ENCODE assay signal across 8 cellular contexts in the genomic region with DNA sequence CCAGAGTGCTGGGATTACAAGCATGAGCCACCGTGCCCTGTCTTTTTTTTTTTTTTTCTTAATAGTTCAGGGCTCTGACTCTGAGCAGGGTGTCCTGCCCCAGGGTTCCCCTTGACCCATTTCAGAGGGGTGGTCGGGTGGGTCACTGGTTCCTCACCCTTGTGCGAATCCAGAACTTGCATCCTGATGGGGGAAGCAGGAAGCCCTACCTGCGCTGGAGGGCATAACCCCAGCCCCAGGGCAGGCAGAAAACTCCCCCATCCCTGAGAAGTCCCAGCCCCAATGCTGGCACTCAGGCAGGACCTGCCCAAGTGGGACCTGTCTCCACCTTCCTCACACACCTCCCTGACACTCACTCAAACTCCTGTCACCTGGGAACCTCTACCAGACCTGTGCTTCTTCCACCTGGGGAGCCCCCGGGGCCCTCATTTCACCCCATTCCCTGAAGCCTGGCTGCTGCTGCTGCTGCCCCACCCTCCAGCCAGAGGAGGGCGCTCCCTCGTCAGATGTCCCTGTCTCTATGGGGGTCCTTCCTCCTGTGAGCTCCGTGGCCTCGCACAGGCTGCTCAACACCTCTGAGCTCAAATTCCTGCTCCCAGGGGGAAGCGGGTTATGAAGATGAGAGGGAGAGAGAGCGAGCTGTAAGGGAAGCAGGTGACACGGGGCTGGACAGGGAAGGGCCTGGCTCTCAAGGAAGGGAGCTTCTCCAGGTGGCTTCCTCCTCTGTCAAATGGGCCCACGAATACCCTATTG. TPM values are rescaled to one million over a fixed set of nuclear protein-coding genes. Genes with fewer than 3 reads are reported as not detected.
DNase-seq lines count a peak whose midpoint lies in the region; ATAC-seq and TF ChIP-seq lines count a peak whose summit lies in the region.

No MANE protein-coding gene starts in this region.

- CTCF ChIA-PET in activated CD4-positive, alpha-beta memory T cell treated with anti-CD3 and anti-CD28 coated beads, Interleukin-2, amount 10 ng/mL, durations not matched to agents 7 days and 5 days (lab: Charles Lee) = interaction anchor here (1.4 kb wide), 1 partner anchor 94 kb away, joined by 4 read pairs; a partner anchor contains a TSS

- peak overlapping the region; percentile 69 for H3K4me3 Mint-ChIP-seq in activated CD4-positive, alpha-beta memory T cell treated with anti-CD3 and anti-CD28 coated beads, Interleukin-2, amount 10 ng/mL, durations not matched to agents 7 days and 5 days
- H3K4me3 Mint-ChIP-seq in natural killer cell treated with Interleukin-12 subunit alpha and Interleukin-12 subunit beta and Interleukin-15 and Interleukin-18, amount 100 ng/mL, for 72 hours = peak overlapping the region; percentile 77

- H3K36me3 ChIP-seq in upper lobe of left lung = no peaks in the 10 kb centered on the region

- H3K4me1 Mint-ChIP-seq in activated CD4-positive, alpha-beta memory T cell treated with anti-CD3 and anti-CD28 coated beads, Interleukin-2, amount 10 ng/mL, durations not matched to agents 7 days and 5 days = peaks cover 10% of the 10 kb centered on the region
- H3K4me1 Mint-ChIP-seq in natural killer cell treated with Interleukin-12 subunit alpha and Interleukin-12 subunit beta and Interleukin-15 and Interleukin-18, amount 100 ng/mL, for 72 hours (ENCODE audit: low read depth in 2 of 2) = peaks cover 8 to 11% of the 10 kb centered on the region in 2 donors

- no peaks in the 10 kb centered on the region for H3K9me3 ChIP-seq in upper lobe of left lung

- TF ChIP-seq EP300 in upper lobe of left lung (IDR thresholded peaks at IDR 0.05) = no peak

- H3K36me3 Mint-ChIP-seq in activated CD4-positive, alpha-beta memory T cell treated with anti-CD3 and anti-CD28 coated beads, Interleukin-2, amount 10 ng/mL, durations not matched to agents 7 days and 5 days (ENCODE audit: low read depth) = peaks cover 3% of the 10 kb centered on the region
- no peaks in the 10 kb centered on the region for H3K36me3 Mint-ChIP-seq in natural killer cell treated with Interleukin-12 subunit alpha and Interleukin-12 subunit beta and Interleukin-15 and Interleukin-18, amount 100 ng/mL, for 72 hours

- POLR2A ChIA-PET in activated CD4-positive, alpha-beta memory T cell treated with anti-CD3 and anti-CD28 coated beads, Interleukin-2, amount 10 ng/mL, durations not matched to agents 7 days and 5 days (lab: Charles Lee) = interaction anchor here (0.7 to 1.0 kb wide), 2 partner anchors 15 to 118 kb away, joined by 3 read pairs; a partner anchor contains a TSS

- ATAC-seq in activated CD4-positive, CD25-positive, alpha-beta regulatory T cell treated with anti-CD3 and anti-CD28 coated beads, Interleukin-2, amount 50 U/mL, for 24 hours = peak; percentile 39 to 46
- no peak for ATAC-seq in natural killer cell treated with Interleukin-12 subunit alpha and Interleukin-12 subunit beta and Interleukin-15 and Interleukin-18, amount 100 ng/mL, for 72 hours
- ATAC-seq in upper lobe of left lung (ENCODE audit: low FRiP score in 2 of 2) = peak; percentile 51 to 55
- ATAC-seq in HG03442 (IDR thresholded peaks at IDR 0.05; ENCODE audit: unreplicated experiment) = no peak
- ATAC-seq in HG02970 (IDR thresholded peaks at IDR 0.05; ENCODE audit: low FRiP score, unreplicated experiment) = no peak

- H3K9me3 Mint-ChIP-seq in activated CD4-positive, alpha-beta memory T cell treated with anti-CD3 and anti-CD28 coated beads, Interleukin-2, amount 10 ng/mL, durations not matched to agents 7 days and 5 days = peaks cover 4% of the 10 kb centered on the region
- H3K9me3 Mint-ChIP-seq in natural killer cell treated with Interleukin-12 subunit alpha and Interleukin-12 subunit beta and Interleukin-15 and Interleukin-18, amount 100 ng/mL, for 72 hours = no peaks in the 10 kb centered on the region

- no peak for DNase-seq in activated CD4-positive, CD25-positive, alpha-beta regulatory T cell treated with anti-CD3 and anti-CD28 coated beads, Interleukin-2, amount 50 U/mL, for 72 hours
- DNase-seq in activated CD4-positive, alpha-beta memory T cell treated with anti-CD3 and anti-CD28 coated beads, Interleukin-2, amount 10 ng/mL, durations not matched to agents 7 days and 5 days = peak; percentile 36
- DNase-seq in fibroblast of pulmonary artery (ENCODE audit: low read depth) (no peak), upper lobe of left lung (peak; percentile 33 to 71)
- DNase-seq in natural killer cell treated with Interleukin-12 subunit alpha and Interleukin-12 subunit beta and Interleukin-15 and Interleukin-18, amount 100 ng/mL, for 72 hours (ENCODE audit: low spot score) = no peak

- H3K27ac ChIP-seq in upper lobe of left lung = no peak overlapping the region

- TF ChIP-seq CTCF in fibroblast of pulmonary artery (IDR thresholded peaks at IDR 0.05; ENCODE audit: low read length, missing control alignments) (peak; percentile 31), upper lobe of left lung (IDR thresholded peaks at IDR 0.05) (peak in 5 of 6 experiments; percentile 29 to 67 (median 43))

- peaks cover 42% of the 10 kb centered on the region for H3K27me3 Mint-ChIP-seq in activated CD4-positive, alpha-beta memory T cell treated with anti-CD3 and anti-CD28 coated beads, Interleukin-2, amount 10 ng/mL, durations not matched to agents 7 days and 5 days
- peaks cover 39 to 56% of the 10 kb centered on the region in 2 donors for H3K27me3 Mint-ChIP-seq in natural killer cell treated with Interleukin-12 subunit alpha and Interleukin-12 subunit beta and Interleukin-15 and Interleukin-18, amount 100 ng/mL, for 72 hours

- no peak overlapping the region for H3K27ac Mint-ChIP-seq in activated CD4-positive, alpha-beta memory T cell treated with anti-CD3 and anti-CD28 coated beads, Interleukin-2, amount 10 ng/mL, durations not matched to agents 7 days and 5 days
- no peak overlapping the region for H3K27ac Mint-ChIP-seq in natural killer cell treated with Interleukin-12 subunit alpha and Interleukin-12 subunit beta and Interleukin-15 and Interleukin-18, amount 100 ng/mL, for 72 hours

- peaks cover 18 to 26% (median 20%) of the 10 kb centered on the region in 4 donors for H3K4me1 ChIP-seq in upper lobe of left lung

- H3K27me3 ChIP-seq in upper lobe of left lung = peaks cover 0 to 4% (median 0%) of the 10 kb centered on the region in 4 donors

- H3K4me3 ChIP-seq in fibroblast of pulmonary artery (replicated peaks; ENCODE audit: low read depth, low read length) (no peak overlapping the region), upper lobe of left lung (peak overlapping the region in 3 of 4 donors; percentile 55 to 62 (median 58))

- no peak for TF ChIP-seq POLR2A in upper lobe of left lung (IDR thresholded peaks at IDR 0.05)

- 19 to 28% methylated on average over 12 of the region's 13 CpGs for WGBS in upper lobe of left lung, 2 donors

RNA-seq across cellular contexts. Expression of a gene that starts 15.1 kb away (rescaled TPM):
- total RNA-seq in activated CD4-positive, alpha-beta memory T cell treated with anti-CD3 and anti-CD28 coated beads, Interleukin-2, amount 10 ng/mL, durations not matched to agents 7 days and 5 days = 10 to 100 TPM in 1 of 2 experiments, 1 to 10 TPM in 1; 8.4 to 10.5 TPM
- total RNA-seq in natural killer cell treated with Interleukin-12 subunit alpha and Interleukin-12 subunit beta and Interleukin-15 and Interleukin-18, amount 100 ng/mL, for 72 hours = 1 to 10 TPM; 5.5 to 6.3 TPM
- 10 to 100 TPM in 3 of 6 donors, 1 to 10 TPM in 3; 3.2 to 29.6 (median 7.6) TPM for total RNA-seq in upper lobe of left lung

Comparison
In these comparisons a context has a peak if more than half of its experiments do, and no peak if none do; other contexts are left out.
1. ATAC-seq: peak in activated CD4-positive, CD25-positive, alpha-beta regulatory T cell treated with anti-CD3 and anti-CD28 coated beads, Interleukin-2, amount 50 U/mL, for 24 hours (2 of 2) and upper lobe of left lung (2 of 2); none in natural killer cell treated with Interleukin-12 subunit alpha and Interleukin-12 subunit beta and Interleukin-15 and Interleukin-18, amount 100 ng/mL, for 72 hours (0 of 2), HG03442 (single experiment) and HG02970 (single experiment).
2. DNase-seq: peak in activated CD4-positive, alpha-beta memory T cell treated with anti-CD3 and anti-CD28 coated beads, Interleukin-2, amount 10 ng/mL, durations not matched to agents 7 days and 5 days (single experiment) and upper lobe of left lung (2 of 2); none in activated CD4-positive, CD25-positive, alpha-beta regulatory T cell treated with anti-CD3 and anti-CD28 coated beads, Interleukin-2, amount 50 U/mL, for 72 hours (single experiment), fibroblast of pulmonary artery (single experiment) and natural killer cell treated with Interleukin-12 subunit alpha and Interleukin-12 subunit beta and Interleukin-15 and Interleukin-18, amount 100 ng/mL, for 72 hours (single experiment).